ENCODE assay signal across 20 cellular contexts in genomic region chr17:7944321-7944720, GRCh38.
"Had no signal": no experiment of that assay in that cellular context is flagged by ENCODE, and none has a peak within 500 bp of the region (broad histone marks: within the 10 kb centered on the region; RNA-seq: fewer than 3 reads in every experiment).

No MANE protein-coding gene starts in this region.

- H3K9me3 ChIP-seq: heart right ventricle, ovary, right atrium auricular region, tibial artery, upper lobe of left lung, uterus had no signal

- DNase-seq: cortex of kidney; dorsolateral prefrontal cortex; effector memory CD4-positive, alpha-beta T cell; heart right ventricle; hypothalamus; kidney glomerular epithelial cell; mammary epithelial cell; nucleus accumbens; ovary; stimulated activated CD4-positive, alpha-beta T cell treated with anti-CD3 and anti-CD28 coated beads, Interleukin-2, amount 100 ng/mL, for 48 hours; tibial artery; upper lobe of left lung; uterus had no signal

- H3K27me3 Mint-ChIP-seq: natural killer cell treated with Interleukin-12 subunit alpha and Interleukin-12 subunit beta and Interleukin-15 and Interleukin-18, amount 100 ng/mL, for 72 hours; stimulated activated naive CD8-positive, alpha-beta T cell treated with anti-CD3 and anti-CD28 coated beads, Interleukin-15, Interleukin-2, amounts not matched to agents 100 ng/mL and 50 ng/mL, for 24 hours had no signal

- H3K27me3 ChIP-seq: dorsolateral prefrontal cortex, heart right ventricle, neural progenitor cell, ovary, right atrium auricular region, tibial artery, upper lobe of left lung, uterus had no signal

- ATAC-seq: esophagus mucosa; natural killer cell treated with Interleukin-12 subunit alpha and Interleukin-12 subunit beta and Interleukin-15 and Interleukin-18, amount 100 ng/mL, for 72 hours had no signal

- H3K4me3 ChIP-seq: dorsolateral prefrontal cortex, heart right ventricle, neural progenitor cell, ovary, right atrium auricular region, smooth muscle cell, tibial artery, upper lobe of left lung, uterus had no signal

- H3K27ac Mint-ChIP-seq: mesothelial cell of epicardium; natural killer cell treated with Interleukin-12 subunit alpha and Interleukin-12 subunit beta and Interleukin-15 and Interleukin-18, amount 100 ng/mL, for 72 hours; neural progenitor cell; stimulated activated naive CD8-positive, alpha-beta T cell treated with anti-CD3 and anti-CD28 coated beads, Interleukin-15, Interleukin-2, amounts not matched to agents 100 ng/mL and 50 ng/mL, for 24 hours had no signal

- H2AFZ ChIP-seq: neural progenitor cell had no signal

- H3K9ac ChIP-seq: neural progenitor cell had no signal

- H3K4me1 Mint-ChIP-seq: mesothelial cell of epicardium, neural progenitor cell had no signal

- H3K27ac ChIP-seq: dorsolateral prefrontal cortex, heart right ventricle, neural progenitor cell, ovary, right atrium auricular region, tibial artery, upper lobe of left lung, uterus had no signal

- H3K4me2 ChIP-seq: neural progenitor cell, smooth muscle cell had no signal

- H3K4me3 Mint-ChIP-seq: mesothelial cell of epicardium; natural killer cell treated with Interleukin-12 subunit alpha and Interleukin-12 subunit beta and Interleukin-15 and Interleukin-18, amount 100 ng/mL, for 72 hours; neural progenitor cell; stimulated activated naive CD8-positive, alpha-beta T cell treated with anti-CD3 and anti-CD28 coated beads, Interleukin-15, Interleukin-2, amounts not matched to agents 100 ng/mL and 50 ng/mL, for 24 hours had no signal

- H3K4me1 ChIP-seq: heart right ventricle, neural progenitor cell, right atrium auricular region, tibial artery, upper lobe of left lung, uterus had no signal

- H3K9me3 Mint-ChIP-seq: mesothelial cell of epicardium; natural killer cell treated with Interleukin-12 subunit alpha and Interleukin-12 subunit beta and Interleukin-15 and Interleukin-18, amount 100 ng/mL, for 72 hours; neural progenitor cell; stimulated activated naive CD8-positive, alpha-beta T cell treated with anti-CD3 and anti-CD28 coated beads, Interleukin-15, Interleukin-2, amounts not matched to agents 100 ng/mL and 50 ng/mL, for 24 hours had no signal

- H3K36me3 ChIP-seq: neural progenitor cell, ovary, uterus had no signal
